In genomic region chr1:211638246-211638645, GRCh38 we compare ENCODE assay signal across 22 cellular contexts.
"Had no signal": no experiment of that assay in that cellular context is flagged by ENCODE, and none has a peak within 500 bp of the region (broad histone marks: within the 10 kb centered on the region; RNA-seq: fewer than 3 reads in every experiment).

No MANE protein-coding gene starts in this region.

- H3K27ac ChIP-seq: left lung, transverse colon, uterus, VCaP had no signal

- ATAC-seq: activated CD4-positive, CD25-positive, alpha-beta regulatory T cell treated with anti-CD3 and anti-CD28 coated beads, Interleukin-2, amount 50 U/mL, for 24 hours; activated CD8-positive, alpha-beta T cell treated with anti-CD3 and anti-CD28 coated beads for 36 hours; left lung; sciatic nerve; stimulated activated memory B cell treated with anti-CD40 and anti-IgM and Interleukin-4, amounts not matched to agents 10 μg/mL and 1 μg/mL and 100 μg/mL, for 72 hours; T-cell had no signal

- H3K4me1 Mint-ChIP-seq: activated CD4-positive, alpha-beta T cell treated with anti-CD3 and anti-CD28 coated beads, Interleukin-2, amount 10 ng/mL, durations not matched to agents 24 days and 14 days; stimulated activated memory B cell treated with anti-CD40 and anti-IgM and Interleukin-4, amounts not matched to agents 10 μg/mL and 1 μg/mL and 100 μg/mL, for 72 hours had no signal

- H3K36me3 Mint-ChIP-seq: activated naive CD8-positive, alpha-beta T cell treated with anti-CD3 and anti-CD28 coated beads, Interleukin-2, amount 10 ng/mL, durations not matched to agents 7 days and 5 days; stimulated activated memory B cell treated with anti-CD40 and anti-IgM and Interleukin-4, amounts not matched to agents 10 μg/mL and 1 μg/mL and 100 μg/mL, for 72 hours; T-cell had no signal

- H3K9me3 ChIP-seq: left lung, transverse colon, uterus had no signal

- H3K4me1 ChIP-seq: left lung, uterus had no signal

- H3K9me3 Mint-ChIP-seq: activated CD4-positive, alpha-beta T cell treated with anti-CD3 and anti-CD28 coated beads, Interleukin-2, amount 10 ng/mL, durations not matched to agents 24 days and 14 days; activated CD8-positive, alpha-beta T cell treated with anti-CD3 and anti-CD28 coated beads for 36 hours; activated naive CD4-positive, alpha-beta T cell treated with anti-CD3 and anti-CD28 coated beads for 36 hours; activated naive CD8-positive, alpha-beta T cell treated with anti-CD3 and anti-CD28 coated beads, Interleukin-2, amount 10 ng/mL, durations not matched to agents 7 days and 5 days; activated T-helper 2 cell treated with anti-CD3 and anti-CD28 coated beads, Interferon-gamma antibody, Interleukin-2, Interleukin-4, amounts not matched to agents 10 μg/mL and 5 μg/mL and 100 μg/mL, durations not matched to agents 14 hours and 24 hours and 36 hours; immature natural killer cell; stimulated activated memory B cell treated with anti-CD40 and anti-IgM and Interleukin-4, amounts not matched to agents 10 μg/mL and 1 μg/mL and 100 μg/mL, for 72 hours; T-cell; T-helper 2 cell treated with Interferon-gamma antibody and Interleukin-4, amounts not matched to agents 5 μg/mL and 100 μg/mL, for 36 hours had no signal

- H3K27ac Mint-ChIP-seq: activated CD4-positive, alpha-beta T cell treated with anti-CD3 and anti-CD28 coated beads, Interleukin-2, amount 10 ng/mL, durations not matched to agents 24 days and 14 days; activated CD8-positive, alpha-beta T cell treated with anti-CD3 and anti-CD28 coated beads for 36 hours; activated naive CD4-positive, alpha-beta T cell treated with anti-CD3 and anti-CD28 coated beads for 36 hours; activated naive CD8-positive, alpha-beta T cell treated with anti-CD3 and anti-CD28 coated beads, Interleukin-2, amount 10 ng/mL, durations not matched to agents 7 days and 5 days; activated T-helper 2 cell treated with anti-CD3 and anti-CD28 coated beads, Interferon-gamma antibody, Interleukin-2, Interleukin-4, amounts not matched to agents 10 μg/mL and 5 μg/mL and 100 μg/mL, durations not matched to agents 14 hours and 24 hours and 36 hours; immature natural killer cell; stimulated activated memory B cell treated with anti-CD40 and anti-IgM and Interleukin-4, amounts not matched to agents 10 μg/mL and 1 μg/mL and 100 μg/mL, for 72 hours; T-cell; T-helper 2 cell treated with Interferon-gamma antibody and Interleukin-4, amounts not matched to agents 5 μg/mL and 100 μg/mL, for 36 hours had no signal

- H3K4me3 ChIP-seq: left lung, smooth muscle cell, transverse colon, uterus had no signal

- H3K27me3 ChIP-seq: left lung, transverse colon, uterus had no signal

- H3K36me3 ChIP-seq: left lung, transverse colon, uterus had no signal

- H3K4me3 Mint-ChIP-seq: activated CD4-positive, alpha-beta T cell treated with anti-CD3 and anti-CD28 coated beads, Interleukin-2, amount 10 ng/mL, durations not matched to agents 24 days and 14 days; activated CD8-positive, alpha-beta T cell treated with anti-CD3 and anti-CD28 coated beads for 36 hours; activated naive CD4-positive, alpha-beta T cell treated with anti-CD3 and anti-CD28 coated beads for 36 hours; activated naive CD8-positive, alpha-beta T cell treated with anti-CD3 and anti-CD28 coated beads, Interleukin-2, amount 10 ng/mL, durations not matched to agents 7 days and 5 days; immature natural killer cell; stimulated activated memory B cell treated with anti-CD40 and anti-IgM and Interleukin-4, amounts not matched to agents 10 μg/mL and 1 μg/mL and 100 μg/mL, for 72 hours; T-cell; T-helper 2 cell treated with Interferon-gamma antibody and Interleukin-4, amounts not matched to agents 5 μg/mL and 100 μg/mL, for 36 hours had no signal

- H3K4me2 ChIP-seq: smooth muscle cell had no signal

- H3K27me3 Mint-ChIP-seq: activated CD8-positive, alpha-beta T cell treated with anti-CD3 and anti-CD28 coated beads for 36 hours; stimulated activated memory B cell treated with anti-CD40 and anti-IgM and Interleukin-4, amounts not matched to agents 10 μg/mL and 1 μg/mL and 100 μg/mL, for 72 hours; T-cell had no signal

- DNase-seq: activated CD4-positive, alpha-beta T cell treated with anti-CD3 and anti-CD28 coated beads, Interleukin-2, amount 10 ng/mL, durations not matched to agents 24 days and 14 days; activated CD8-positive, alpha-beta T cell treated with anti-CD3 and anti-CD28 coated beads for 36 hours; activated naive CD4-positive, alpha-beta T cell treated with anti-CD3 and anti-CD28 coated beads for 36 hours; activated naive CD8-positive, alpha-beta T cell treated with anti-CD3 and anti-CD28 coated beads, Interleukin-2, amount 10 ng/mL, durations not matched to agents 7 days and 5 days; activated T-cell treated with anti-CD3 and anti-CD28 coated beads, Interleukin-2, amount 50 U/mL, for 1 hour; amygdala; cerebellar nuclear complex; erythroblast; immature natural killer cell; left lung; nucleus accumbens; stimulated activated CD4-positive, alpha-beta T cell treated with anti-CD3 and anti-CD28 coated beads, Interleukin-15, amount 100 ng/mL, for 24 hours; T-cell; transverse colon; uterus had no signal
